Comparison of ENCODE assay signal across 27 cellular contexts in the genomic region with DNA sequence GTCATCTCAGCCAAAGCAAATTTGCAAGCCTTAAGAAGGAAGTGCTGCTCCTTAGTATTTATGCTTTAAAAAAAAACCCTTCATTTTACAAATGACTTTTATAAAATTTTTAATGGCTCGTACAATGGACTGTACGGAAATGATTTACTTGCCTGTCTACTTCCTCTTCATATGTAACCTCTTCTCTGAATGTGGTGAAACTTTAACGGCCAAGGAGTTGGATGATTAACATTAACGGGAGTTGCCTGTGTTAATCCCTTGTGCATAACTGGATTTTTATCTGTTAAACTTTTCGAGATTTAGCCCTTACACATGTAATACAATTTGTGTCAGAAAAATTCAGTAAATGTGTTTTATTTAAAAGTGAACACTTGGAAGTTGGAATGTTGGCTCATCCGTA.
"Had no signal": no experiment of that assay in that cellular context is flagged by ENCODE, and none has a peak within 500 bp of the region (broad histone marks: within the 10 kb centered on the region; RNA-seq: fewer than 3 reads in every experiment).

No MANE protein-coding gene starts in this region.

- H3K36me3 Mint-ChIP-seq: memory B cell; mesothelial cell of epicardium; naive B cell; neural progenitor cell; stimulated activated effector memory CD8-positive, alpha-beta T cell treated with anti-CD3 and anti-CD28 coated beads, Interleukin-12 subunit alpha, Interleukin-12 subunit beta, amount 100 ng/mL, for 72 hours; type B pancreatic cell had no signal

- ATAC-seq: esophagus mucosa; gastrocnemius medialis; heart left ventricle; left lobe of liver; mucosa of descending colon; natural killer cell treated with Interleukin-12 subunit alpha and Interleukin-12 subunit beta and Interleukin-15 and Interleukin-18, amount 100 ng/mL, for 72 hours; sciatic nerve; stimulated activated effector memory CD8-positive, alpha-beta T cell treated with anti-CD3 and anti-CD28 coated beads, Interleukin-12 subunit alpha, Interleukin-12 subunit beta, amount 100 ng/mL, for 72 hours had no signal

- H3K9ac ChIP-seq: neural progenitor cell, parathyroid adenoma had no signal

- H3K27ac ChIP-seq: epithelial cell of prostate, gastrocnemius medialis, heart left ventricle, hepatocyte, neural progenitor cell, parathyroid adenoma, right atrium auricular region, stomach, tibial artery had no signal

- H3K36me3 ChIP-seq: gastrocnemius medialis, heart left ventricle, neural progenitor cell, right atrium auricular region, stomach, tibial artery had no signal

- H3K4me1 Mint-ChIP-seq: memory B cell; naive B cell; stimulated activated effector memory CD8-positive, alpha-beta T cell treated with anti-CD3 and anti-CD28 coated beads, Interleukin-12 subunit alpha, Interleukin-12 subunit beta, amount 100 ng/mL, for 72 hours had no signal

- H3K4me3 Mint-ChIP-seq: memory B cell; mesothelial cell of epicardium; naive B cell; natural killer cell treated with Interleukin-12 subunit alpha and Interleukin-12 subunit beta and Interleukin-15 and Interleukin-18, amount 100 ng/mL, for 72 hours; neural progenitor cell; stimulated activated effector memory CD8-positive, alpha-beta T cell treated with anti-CD3 and anti-CD28 coated beads, Interleukin-12 subunit alpha, Interleukin-12 subunit beta, amount 100 ng/mL, for 72 hours; type B pancreatic cell had no signal

- DNase-seq: cortex of kidney; effector CD4-positive, alpha-beta T cell; foreskin fibroblast; gastrocnemius medialis; heart left ventricle; mucosa of descending colon; naive B cell; stimulated activated CD4-positive, alpha-beta T cell treated with anti-CD3 and anti-CD28 coated beads, Interleukin-2, amount 100 ng/mL, for 24 hours; stimulated activated CD4-positive, alpha-beta T cell treated with anti-CD3 and anti-CD28 coated beads, Interleukin-4, amount 100 ng/mL, for 24 hours; stimulated activated naive CD4-positive, alpha-beta T cell treated with Interleukin-2 at 50 U/mL for 16 hours; stomach; tibial artery had no signal

- H3K9me3 ChIP-seq: gastrocnemius medialis, mucosa of descending colon, right atrium auricular region, tibial artery had no signal

- H3K27me3 Mint-ChIP-seq: memory B cell, progenitor cell of endocrine pancreas, type B pancreatic cell had no signal

- H3K9me3 Mint-ChIP-seq: mesothelial cell of epicardium, type B pancreatic cell had no signal

- H3K4me3 ChIP-seq: gastrocnemius medialis, heart left ventricle, hepatocyte, lung, mucosa of descending colon, neural progenitor cell, right atrium auricular region, stomach, tibial artery had no signal

- H3K27ac Mint-ChIP-seq: memory B cell; mesothelial cell of epicardium; naive B cell; natural killer cell treated with Interleukin-12 subunit alpha and Interleukin-12 subunit beta and Interleukin-15 and Interleukin-18, amount 100 ng/mL, for 72 hours; neural progenitor cell; progenitor cell of endocrine pancreas; stimulated activated effector memory CD8-positive, alpha-beta T cell treated with anti-CD3 and anti-CD28 coated beads, Interleukin-12 subunit alpha, Interleukin-12 subunit beta, amount 100 ng/mL, for 72 hours; type B pancreatic cell had no signal
